ENCODE assay signal across 2 cellular contexts in genomic region chr1:101239095-101240040, GRCh38.
TF ChIP-seq lines count a peak whose summit lies in the region.

No MANE protein-coding gene starts in this region.

TF ChIP-seq in A549, 52 proteins besides CTCF, POLR2A, EP300 and RAD21 (continued from another document):
- TF ChIP-seq, protein P1, sequence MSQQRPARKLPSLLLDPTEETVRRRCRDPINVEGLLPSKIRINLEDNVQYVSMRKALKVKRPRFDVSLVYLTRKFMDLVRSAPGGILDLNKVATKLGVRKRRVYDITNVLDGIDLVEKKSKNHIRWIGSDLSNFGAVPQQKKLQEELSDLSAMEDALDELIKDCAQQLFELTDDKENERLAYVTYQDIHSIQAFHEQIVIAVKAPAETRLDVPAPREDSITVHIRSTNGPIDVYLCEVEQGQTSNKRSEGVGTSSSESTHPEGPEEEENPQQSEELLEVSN (IDR thresholded peaks at IDR 0.05; ENCODE audit: borderline replicate concordance, low read depth): no peak
- no peak for TF ChIP-seq SREBF2 (IDR thresholded peaks at IDR 0.05)
- no peak for TF ChIP-seq RCOR1 (IDR thresholded peaks at IDR 0.05; ENCODE audit: low read depth, low read length)
- no peak for TF ChIP-seq HOXB5 (CRISPR knock-in tag; IDR thresholded peaks at IDR 0.05)
- no peak for TF ChIP-seq CHD2 (IDR thresholded peaks at IDR 0.05; ENCODE audit: low read length, partially characterized antibody)
- TF ChIP-seq, protein P2, sequence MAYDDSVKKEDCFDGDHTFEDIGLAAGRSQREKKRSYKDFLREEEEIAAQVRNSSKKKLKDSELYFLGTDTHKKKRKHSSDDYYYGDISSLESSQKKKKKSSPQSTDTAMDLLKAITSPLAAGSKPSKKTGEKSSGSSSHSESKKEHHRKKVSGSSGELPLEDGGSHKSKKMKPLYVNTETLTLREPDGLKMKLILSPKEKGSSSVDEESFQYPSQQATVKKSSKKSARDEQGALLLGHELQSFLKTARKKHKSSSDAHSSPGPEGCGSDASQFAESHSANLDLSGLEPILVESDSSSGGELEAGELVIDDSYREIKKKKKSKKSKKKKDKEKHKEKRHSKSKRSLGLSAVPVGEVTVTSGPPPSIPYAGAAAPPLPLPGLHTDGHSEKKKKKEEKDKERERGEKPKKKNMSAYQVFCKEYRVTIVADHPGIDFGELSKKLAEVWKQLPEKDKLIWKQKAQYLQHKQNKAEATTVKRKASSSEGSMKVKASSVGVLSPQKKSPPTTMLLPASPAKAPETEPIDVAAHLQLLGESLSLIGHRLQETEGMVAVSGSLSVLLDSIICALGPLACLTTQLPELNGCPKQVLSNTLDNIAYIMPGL (CRISPR knock-in tag; IDR thresholded peaks at IDR 0.05; ENCODE audit: borderline replicate concordance): no peak
- TF ChIP-seq KDM5A (IDR thresholded peaks at IDR 0.05): no peak
- TF ChIP-seq SMC3 (IDR thresholded peaks at IDR 0.05): no peak
- TF ChIP-seq JUNB (IDR thresholded peaks at IDR 0.05): no peak
- TF ChIP-seq MAZ (IDR thresholded peaks at IDR 0.05; ENCODE audit: borderline replicate concordance, low read depth, low read length): no peak
TF ChIP-seq in A549: peak in this region for 0.

TF ChIP-seq in SK-N-SH treated with all-trans-retinoic acid at 6 μM for 48 hours, 23 proteins besides CTCF, POLR2A, EP300 and RAD21 (continued from another document):
- no peak for TF ChIP-seq TSHZ2 (CRISPR knock-in tag; IDR thresholded peaks at IDR 0.05)
- no peak for TF ChIP-seq ISL1 (CRISPR knock-in tag; IDR thresholded peaks at IDR 0.05)
- no peak for TF ChIP-seq OSR1 (CRISPR knock-in tag; IDR thresholded peaks at IDR 0.05)
